In genomic region chr5:173825215-173825865, GRCh38 we compare ENCODE assay signal across 2 cellular contexts.
TF ChIP-seq lines count a peak whose summit lies in the region.

No MANE protein-coding gene starts in this region.

TF ChIP-seq in K562, 482 proteins besides CTCF, POLR2A, EP300 and RAD21:
- TF ChIP-seq ZNF436 (CRISPR knock-in tag; IDR thresholded peaks at IDR 0.05) (no peak), VEZF1 (CRISPR knock-in tag; IDR thresholded peaks at IDR 0.05) (peak; percentile 18; the same call in 1 of the 2 replicates), JUND (IDR thresholded peaks at IDR 0.05; ENCODE audit: borderline replicate concordance, low read depth, low read length) (no peak), JUND (tag; IDR thresholded peaks at IDR 0.05; ENCODE audit: borderline replicate concordance, low read depth, low read length) (peak; percentile 35; the same call in 1 of the 3 replicates), BHLHE40 (IDR thresholded peaks at IDR 0.05; ENCODE audit: low read length) (peak; percentile 74), EGR1 (conservative IDR thresholded peaks at IDR 0.05) (peak; percentile 19; the same call in 1 of the 2 replicates), CTBP1 (IDR thresholded peaks at IDR 0.05; ENCODE audit: borderline replicate concordance) (peak; percentile 40; the same call in 1 of the 2 replicates), TFAP4 (CRISPR knock-in tag; IDR thresholded peaks at IDR 0.05; ENCODE audit: borderline replicate concordance) (peak; percentile 23; the same call in 1 of the 2 replicates), CBFA2T3 (IDR thresholded peaks at IDR 0.05) (peak; percentile 13; the same call in 1 of the 2 replicates), XRCC3 (IDR thresholded peaks at IDR 0.05) (no peak), MBD2 (IDR thresholded peaks at IDR 0.05; ENCODE audit: borderline replicate concordance, low read depth) (no peak), GATA2 (CRISPR knock-in tag; IDR thresholded peaks at IDR 0.05) (peak; percentile 63), RERE (CRISPR knock-in tag; IDR thresholded peaks at IDR 0.05; ENCODE audit: borderline replicate concordance) (no peak), NRF1 (conservative IDR thresholded peaks at IDR 0.05 in 1 of 2, IDR thresholded peaks at IDR 0.05 in 1 of 2) (0 out of 4 replicates have a peak, but pooled peaks of 1 of the 2 experiments have one; percentile 18), SIX5 (IDR thresholded peaks at IDR 0.05; ENCODE audit: borderline replicate concordance in 1 of 2, insufficient read depth in 1 of 2, low read depth in 1 of 2, low read length in 2 of 2) (no peak), NEUROD1 (IDR thresholded peaks at IDR 0.05; ENCODE audit: borderline replicate concordance, low read depth, low read length, partially characterized antibody) (peak; percentile 9), RCOR1 (IDR thresholded peaks at IDR 0.05; ENCODE audit: borderline replicate concordance in 1 of 2, low read depth in 2 of 2, low read length in 2 of 2) (0 out of 4 replicates have a peak, but pooled peaks of 1 of the 2 experiments have one; percentile 22)

TF ChIP-seq in liver, 16 proteins besides CTCF, POLR2A, EP300 and RAD21:
- TF ChIP-seq GABPA (IDR thresholded peaks at IDR 0.05 in 1 of 2, conservative IDR thresholded peaks at IDR 0.05 in 1 of 2) (no peak), HNF4A (conservative IDR thresholded peaks at IDR 0.05) (no peak), HNF4G (IDR thresholded peaks at IDR 0.05) (no peak), REST (IDR thresholded peaks at IDR 0.05) (no peak), RXRA (IDR thresholded peaks at IDR 0.05) (no peak), YY1 (IDR thresholded peaks at IDR 0.05) (no peak), NR2F2 (IDR thresholded peaks at IDR 0.05) (no peak), MAX (IDR thresholded peaks at IDR 0.05) (no peak)
